In the genomic region with DNA sequence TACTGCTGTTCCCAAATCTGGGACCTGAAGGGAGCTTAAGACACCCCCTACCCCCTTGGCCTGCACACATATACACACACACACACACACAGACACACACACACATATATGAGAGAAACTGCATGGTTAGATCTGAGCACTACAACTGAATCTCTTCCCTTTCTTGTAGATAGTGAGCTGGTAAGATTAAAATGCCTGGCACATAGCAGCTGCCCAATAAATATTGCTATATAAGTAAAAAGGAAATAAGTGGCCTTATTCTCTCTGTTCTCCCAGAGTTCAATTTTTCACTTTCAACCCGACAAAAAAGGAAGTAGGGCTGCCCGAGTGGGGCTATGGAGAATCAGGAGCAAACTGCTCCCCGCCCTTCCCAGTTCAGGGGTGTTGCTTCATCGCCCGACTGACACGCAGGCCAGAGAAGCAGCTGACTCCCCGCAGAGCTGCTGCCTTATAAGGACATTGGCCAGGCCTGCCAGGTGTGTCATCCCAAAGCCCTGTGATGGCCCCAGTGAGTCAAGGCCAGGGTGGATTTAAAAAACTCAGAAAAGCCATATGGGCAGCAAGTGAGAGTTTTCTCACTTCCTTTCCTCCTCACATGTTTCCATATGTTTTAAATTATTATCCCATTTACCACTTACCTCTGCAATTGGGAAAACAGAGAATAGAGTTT, we compare ENCODE assay signal across 8 cellular contexts.
A peak's percentile ranks its signal among the peaks of the same experiment; 100 is the strongest.
DNase-seq lines count a peak whose midpoint lies in the region; ATAC-seq and TF ChIP-seq lines count a peak whose summit lies in the region.

No MANE protein-coding gene starts in this region.

- TF ChIP-seq CTCF in AG04450 (IDR thresholded peaks at IDR 0.05; ENCODE audit: low read depth, low read length) (no peak), foreskin keratinocyte (conservative IDR thresholded peaks at IDR 0.05) (no peak), prostate gland (IDR thresholded peaks at IDR 0.05) (no peak)

- 73% methylated on average over 7 of the region's 7 CpGs for WGBS in prostate gland

- H3K27me3 ChIP-seq in AG04450 (ENCODE audit: control insufficient read depth, insufficient read depth, low read length), result no peaks in the 10 kb centered on the region
- no peaks in the 10 kb centered on the region for H3K27me3 ChIP-seq in foreskin keratinocyte
- H3K27me3 ChIP-seq in prostate gland (replicated peaks; ENCODE audit: insufficient read depth), result no peaks in the 10 kb centered on the region

- H3K4me1 ChIP-seq in foreskin keratinocyte (peaks cover 10% of the 10 kb centered on the region), prostate gland (replicated peaks) (no peaks in the 10 kb centered on the region)

- intact Hi-C loops in prostate gland (cut with DNase I), result no loop called here

- peak; percentile 97 for DNase-seq in AG04450 (ENCODE audit: low read depth, low spot score)
- DNase-seq in SIG-M5 treated with dmso at 0.1 percent for 504 hours (lab: John Stamatoyannopoulos, UW; ENCODE audit: unreplicated experiment), result peak; percentile 94
- DNase-seq in foreskin keratinocyte, result peak; percentile 95 to 98
- DNase-seq in prostate gland (ENCODE audit: low spot score), result peak; percentile 37
- no peak for DNase-seq in retina

- no peaks in the 10 kb centered on the region for H3K36me3 ChIP-seq in prostate gland

- POLR2A ChIA-PET in AG04450 (lab: Yijun Ruan, JAX), result interaction anchor here (0.7 to 1.6 kb wide), 6 partner anchors 10 to 172 kb away, joined by 3 to 6 read pairs (median 3); a partner anchor contains a TSS

- no peak for TF ChIP-seq POLR2A in prostate gland (IDR thresholded peaks at IDR 0.05)

- H3K27ac ChIP-seq in AG04450 (ENCODE audit: low read depth, low read length), result peak overlapping the region; percentile 78
- H3K27ac ChIP-seq in foreskin keratinocyte, result no peak overlapping the region
- H3K27ac ChIP-seq in prostate gland, result peak overlapping the region in 1 of 2 donors; percentile 28

- CTCF ChIA-PET in AG04450 (lab: Charles Lee), result interaction anchor here (0.6 to 1.5 kb wide), 2 partner anchors 234 to 249 kb away, joined by 3 to 4 read pairs; no protein-coding TSS in a partner anchor

- no peaks in the 10 kb centered on the region; the same call in 1 of the 2 replicates for H3K9me3 ChIP-seq in AG04450 (ENCODE audit: control insufficient read depth, insufficient read depth, low read length)
- H3K9me3 ChIP-seq in prostate gland, result no peaks in the 10 kb centered on the region

- peak; percentile 76 for ATAC-seq in GM19025 (IDR thresholded peaks at IDR 0.05; ENCODE audit: low read depth, unreplicated experiment)
- ATAC-seq in HG03139 (IDR thresholded peaks at IDR 0.05; ENCODE audit: unreplicated experiment), result peak; percentile 71
- peak; percentile 100 for ATAC-seq in foreskin keratinocyte
- no peak for ATAC-seq in HG03439 (IDR thresholded peaks at IDR 0.05; ENCODE audit: unreplicated experiment)

- H3K4me3 ChIP-seq in AG04450 (ENCODE audit: low read depth, low read length) (no peak overlapping the region), prostate gland (no peak overlapping the region)
